14 cellular contexts compared by ENCODE assay signal in the genomic region with DNA sequence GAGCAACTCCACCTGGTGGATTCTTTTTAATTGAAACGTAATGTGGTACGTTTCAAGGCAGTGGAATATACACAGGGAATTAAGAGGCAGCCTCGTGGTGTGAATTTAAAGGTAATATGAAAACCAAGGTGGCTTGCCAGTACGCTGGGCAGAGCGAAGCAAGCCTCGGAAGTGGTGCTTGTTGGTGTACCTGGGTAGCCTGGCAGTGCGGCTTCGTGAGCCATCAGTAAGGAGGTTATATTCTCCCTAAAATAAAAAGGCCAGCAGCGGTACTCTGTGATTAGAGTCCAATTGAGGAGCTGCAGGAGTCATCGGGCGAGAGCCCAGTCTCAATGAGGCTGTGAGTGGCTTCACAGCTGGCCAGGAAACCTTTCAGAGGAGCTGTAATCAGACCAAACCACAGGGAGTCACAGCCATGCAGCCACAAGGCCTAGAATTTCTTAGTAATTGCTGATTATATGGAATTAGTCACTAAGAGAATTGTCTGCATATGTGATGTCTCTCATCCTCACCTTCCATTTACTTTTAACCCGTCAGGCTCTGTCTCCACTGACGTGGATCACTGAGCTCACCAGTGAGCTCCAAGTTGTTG. TPM values are rescaled to one million over a fixed set of nuclear protein-coding genes. Genes with fewer than 3 reads are reported as not detected.
DNase-seq lines count a peak whose midpoint lies in the region; ATAC-seq and TF ChIP-seq lines count a peak whose summit lies in the region.
"Had no signal": no experiment of that assay in that cellular context is flagged by ENCODE, and none has a peak within 500 bp of the region (broad histone marks: within the 10 kb centered on the region; RNA-seq: fewer than 3 reads in every experiment).

No MANE protein-coding gene starts in this region.

- no peak overlapping the region for H3K27ac Mint-ChIP-seq in activated naive CD8-positive, alpha-beta T cell treated with anti-CD3 and anti-CD28 coated beads, Interleukin-2, amount 50 U/mL, for 24 hours
- no peak overlapping the region for H3K27ac Mint-ChIP-seq in activated naive CD8-positive, alpha-beta T cell treated with anti-CD3 and anti-CD28 coated beads for 36 hours
- H3K27ac Mint-ChIP-seq: B cell; stimulated activated naive B cell treated with anti-CD40 and anti-IgM and Interleukin-4, amounts not matched to agents 10 μg/mL and 1 μg/mL and 100 μg/mL, for 72 hours had no signal

- H3K36me3 ChIP-seq in SJCRH30 (no peaks in the 10 kb centered on the region), skeletal muscle tissue (ENCODE audit: control insufficient read depth in 3 of 3, insufficient read depth in 3 of 3, low read length in 3 of 3) (peaks cover 0 to 5% (median 0%) of the 10 kb centered on the region in 3 donors), trophoblast cell (ENCODE audit: control insufficient read depth in 1 of 2, insufficient read depth in 2 of 2, low read length in 2 of 2) (peaks cover 0 to 4% of the 10 kb centered on the region in 2 experiments)

- no peak overlapping the region for H4K12ac ChIP-seq in trophoblast cell (ENCODE audit: low read depth, low read length)

- H3K9ac ChIP-seq in skeletal muscle tissue (ENCODE audit: low read depth in 1 of 3, low read length in 3 of 3) (no peak overlapping the region), trophoblast cell (ENCODE audit: low read length) (no peak overlapping the region)

- no peak overlapping the region for H2BK120ac ChIP-seq in trophoblast cell (ENCODE audit: insufficient read depth, low read length, poor library complexity)

- H4K8ac ChIP-seq in trophoblast cell (ENCODE audit: low read depth, low read length): no peak overlapping the region

- WGBS in trophoblast cell (ENCODE audit: extremely low coverage, insufficient coverage, insufficient read length): no CpG with 5 or more reads among the region's 13 CpGs

- no peak overlapping the region for H2AK5ac ChIP-seq in trophoblast cell (ENCODE audit: low read length)

- H3K14ac ChIP-seq in trophoblast cell (ENCODE audit: low read length): no peak overlapping the region

- TF ChIP-seq CTCF in foreskin fibroblast (IDR thresholded peaks at IDR 0.05; ENCODE audit: low read depth, low read length): no peak

- no peak overlapping the region for H3K4ac ChIP-seq in trophoblast cell (ENCODE audit: low read depth, low read length)

- H3K23ac ChIP-seq in trophoblast cell (ENCODE audit: low read length): no peak overlapping the region

- H3K9me3 ChIP-seq in SJCRH30 (replicated peaks): no peaks in the 10 kb centered on the region
- no peaks in the 10 kb centered on the region for H3K9me3 ChIP-seq in skeletal muscle tissue (ENCODE audit: control insufficient read depth in 3 of 3, low read length in 3 of 3)
- no peaks in the 10 kb centered on the region for H3K9me3 ChIP-seq in trophoblast cell (ENCODE audit: insufficient read depth, low read depth, low read length)

- peak; percentile 64 for ATAC-seq in activated naive CD8-positive, alpha-beta T cell treated with anti-CD3 and anti-CD28 coated beads, Interleukin-2, amount 50 U/mL, for 24 hours
- ATAC-seq in HG02840 (IDR thresholded peaks at IDR 0.05; ENCODE audit: low FRiP score, unreplicated experiment): no peak
- ATAC-seq: stimulated activated naive B cell treated with anti-CD40 and anti-IgM and Interleukin-4, amounts not matched to agents 10 μg/mL and 1 μg/mL and 100 μg/mL, for 72 hours had no signal

- H3K4me3 ChIP-seq in SJCRH30: no peak overlapping the region
- H3K4me3 ChIP-seq in foreskin fibroblast (ENCODE audit: low read depth in 1 of 2, low read length in 2 of 2): no peak overlapping the region
- no peak overlapping the region for H3K4me3 ChIP-seq in skeletal muscle tissue (ENCODE audit: low read length in 3 of 3)
- H3K4me3 ChIP-seq in trophoblast cell (ENCODE audit: low read depth, low read length): no peak overlapping the region

- peaks cover 13% of the 10 kb centered on the region for H3K79me1 ChIP-seq in trophoblast cell (ENCODE audit: low read length)

- no peak overlapping the region for H3K4me3 Mint-ChIP-seq in activated naive CD8-positive, alpha-beta T cell treated with anti-CD3 and anti-CD28 coated beads, Interleukin-2, amount 50 U/mL, for 24 hours
- no peak overlapping the region for H3K4me3 Mint-ChIP-seq in activated naive CD8-positive, alpha-beta T cell treated with anti-CD3 and anti-CD28 coated beads for 36 hours
- H3K4me3 Mint-ChIP-seq: B cell; stimulated activated naive B cell treated with anti-CD40 and anti-IgM and Interleukin-4, amounts not matched to agents 10 μg/mL and 1 μg/mL and 100 μg/mL, for 72 hours had no signal

- no peak overlapping the region for H2BK5ac ChIP-seq in trophoblast cell (ENCODE audit: low read depth, low read length, poor library complexity)

- no peak overlapping the region for H3K4me2 ChIP-seq in trophoblast cell (ENCODE audit: low read length)

- H3K27me3 Mint-ChIP-seq in activated naive CD8-positive, alpha-beta T cell treated with anti-CD3 and anti-CD28 coated beads, Interleukin-2, amount 50 U/mL, for 24 hours: no peaks in the 10 kb centered on the region
- H3K27me3 Mint-ChIP-seq in activated naive CD8-positive, alpha-beta T cell treated with anti-CD3 and anti-CD28 coated beads for 36 hours: no peaks in the 10 kb centered on the region

- H2BK12ac ChIP-seq in trophoblast cell (ENCODE audit: low read length): no peak overlapping the region

- peaks cover 2% of the 10 kb centered on the region for H3K79me2 ChIP-seq in trophoblast cell (ENCODE audit: control insufficient read depth, insufficient read depth, low read length, poor library complexity)

- no peak overlapping the region for H2AFZ ChIP-seq in trophoblast cell (ENCODE audit: insufficient read depth, low read length, poor library complexity)

- no peak overlapping the region for H3K18ac ChIP-seq in trophoblast cell (ENCODE audit: low read length)

- H3K27me3 ChIP-seq in SJCRH30 (no peaks in the 10 kb centered on the region), skeletal muscle tissue (ENCODE audit: control insufficient read depth in 3 of 3, insufficient read depth in 3 of 3, low read length in 3 of 3) (no peaks in the 10 kb centered on the region), trophoblast cell (ENCODE audit: insufficient read depth, low read length) (no peaks in the 10 kb centered on the region)

- peaks cover 5% of the 10 kb centered on the region for H3K4me1 Mint-ChIP-seq in activated naive CD8-positive, alpha-beta T cell treated with anti-CD3 and anti-CD28 coated beads, Interleukin-2, amount 50 U/mL, for 24 hours
- no peaks in the 10 kb centered on the region for H3K4me1 Mint-ChIP-seq in activated naive CD8-positive, alpha-beta T cell treated with anti-CD3 and anti-CD28 coated beads for 36 hours
- H3K4me1 Mint-ChIP-seq: stimulated activated naive B cell treated with anti-CD40 and anti-IgM and Interleukin-4, amounts not matched to agents 10 μg/mL and 1 μg/mL and 100 μg/mL, for 72 hours had no signal

- no peaks in the 10 kb centered on the region for H3K9me3 Mint-ChIP-seq in activated naive CD8-positive, alpha-beta T cell treated with anti-CD3 and anti-CD28 coated beads, Interleukin-2, amount 50 U/mL, for 24 hours
- no peaks in the 10 kb centered on the region for H3K9me3 Mint-ChIP-seq in activated naive CD8-positive, alpha-beta T cell treated with anti-CD3 and anti-CD28 coated beads for 36 hours
- H3K9me3 Mint-ChIP-seq: stimulated activated naive B cell treated with anti-CD40 and anti-IgM and Interleukin-4, amounts not matched to agents 10 μg/mL and 1 μg/mL and 100 μg/mL, for 72 hours had no signal

- H3K27ac ChIP-seq in SJCRH30 (peak overlapping the region; percentile 60), skeletal muscle tissue (ENCODE audit: low read depth, low read length) (peak overlapping the region; percentile 36), trophoblast cell (ENCODE audit: low read depth, low read length) (no peak overlapping the region)
- H3K27ac ChIP-seq: VCaP had no signal

- peaks cover 3% of the 10 kb centered on the region for H3K36me3 Mint-ChIP-seq in activated naive CD8-positive, alpha-beta T cell treated with anti-CD3 and anti-CD28 coated beads, Interleukin-2, amount 50 U/mL, for 24 hours (ENCODE audit: low read depth)
- H3K36me3 Mint-ChIP-seq in activated naive CD8-positive, alpha-beta T cell treated with anti-CD3 and anti-CD28 coated beads for 36 hours: peaks cover 4% of the 10 kb centered on the region

- H3K4me1 ChIP-seq in SJCRH30 (peaks cover 12% of the 10 kb centered on the region), skeletal muscle tissue (ENCODE audit: control insufficient read depth in 3 of 3, insufficient read depth in 3 of 3, low read length in 3 of 3) (peaks cover 0 to 6% (median 0%) of the 10 kb centered on the region in 3 donors), trophoblast cell (ENCODE audit: control insufficient read depth in 1 of 2, insufficient read depth in 2 of 2, low read length in 2 of 2) (peaks cover 13 to 14% of the 10 kb centered on the region in 2 experiments)

- DNase-seq in activated naive CD8-positive, alpha-beta T cell treated with anti-CD3 and anti-CD28 coated beads, Interleukin-2, amount 50 U/mL, for 24 hours: no peak
- DNase-seq in activated naive CD8-positive, alpha-beta T cell treated with anti-CD3 and anti-CD28 coated beads for 36 hours: no peak
- DNase-seq in SJCRH30 (peak; percentile 47 to 51), foreskin fibroblast (peak; percentile 71 to 77), trophoblast cell (no peak)
- DNase-seq in NK-92 treated with Interleukin-12 subunit alpha and Interleukin-12 subunit beta, amount 100 ng/mL, for 24 hours (lab: John Stamatoyannopoulos, UW): no peak
- DNase-seq: activated naive CD4-positive, alpha-beta T cell treated with Interleukin-2 at 50 U/mL for 16 hours; erythroblast; stimulated activated CD4-positive, alpha-beta T cell treated with anti-CD3 and anti-CD28 coated beads, Interleukin-12 subunit alpha, Interleukin-12 subunit beta, amount 100 ng/mL, for 4 hours; stimulated activated naive B cell treated with anti-CD40 and anti-IgM and Interleukin-4, amounts not matched to agents 10 μg/mL and 1 μg/mL and 100 μg/mL, for 72 hours had no signal

- no peak overlapping the region for H4K91ac ChIP-seq in trophoblast cell (ENCODE audit: low read depth, low read length)

RNA-seq across cellular contexts. Expression of gene DCP2, which starts 57.7 kb away (rescaled TPM):
- 10 to 100 TPM; 78.0 to 78.7 TPM for total RNA-seq in activated naive CD8-positive, alpha-beta T cell treated with anti-CD3 and anti-CD28 coated beads for 36 hours
- 84.7 and 91.3 TPM in 2 replicates for total RNA-seq in SJCRH30 (2014; rRNA removed; shearing (Covaris generic))
- total RNA-seq in skeletal muscle tissue: 48.5 TPM
- 52.1 and 52.8 TPM in 2 replicates for polyA plus RNA-seq in trophoblast cell (2013)

Comparison
In these comparisons a context has a peak if more than half of its experiments do, and no peak if none do; other contexts are left out.
1. DNase-seq: peak in SJCRH30 (2 of 2) and foreskin fibroblast (2 of 2); none in activated naive CD8-positive, alpha-beta T cell treated with anti-CD3 and anti-CD28 coated beads, Interleukin-2, amount 50 U/mL, for 24 hours (single experiment), activated naive CD8-positive, alpha-beta T cell treated with anti-CD3 and anti-CD28 coated beads for 36 hours (single experiment), trophoblast cell (0 of 2) and NK-92 treated with Interleukin-12 subunit alpha and Interleukin-12 subunit beta, amount 100 ng/mL, for 24 hours (single experiment).